In genomic region chr16:30018731-30019158, GRCh38 we compare ENCODE assay signal across 1 cellular context.
TF ChIP-seq lines count a peak whose summit lies in the region.

No MANE protein-coding gene starts in this region.

TF ChIP-seq in HEK293, 187 proteins besides CTCF, POLR2A, EP300 and RAD21 (continued from another document):
- TF ChIP-seq ZNF768 (tag by site-specific recombination; IDR thresholded peaks at IDR 0.05) (no peak), PATZ1 (tag by site-specific recombination; IDR thresholded peaks at IDR 0.05) (peak; percentile 58), ZBTB21 (tag by site-specific recombination; IDR thresholded peaks at IDR 0.05) (peak; percentile 60; the same call in 1 of the 2 replicates), ZBTB48 (tag by site-specific recombination; IDR thresholded peaks at IDR 0.05) (peak; percentile 32; the same call in 1 of the 2 replicates), ZNF24 (tag by site-specific recombination; IDR thresholded peaks at IDR 0.05) (peak; percentile 76; the same call in 1 of the 2 replicates), ZNF26 (tag by site-specific recombination; IDR thresholded peaks at IDR 0.05) (0 out of 2 replicates have a peak, but pooled peaks have one; percentile 34), ZNF843 (tag by site-specific recombination; IDR thresholded peaks at IDR 0.05) (peak; percentile 39; the same call in 1 of the 2 replicates), ZNF621 (tag by site-specific recombination; IDR thresholded peaks at IDR 0.05) (peak; percentile 90), ZBTB17 (tag by site-specific recombination; IDR thresholded peaks at IDR 0.05) (peak; percentile 98), ZNF529 (tag by site-specific recombination; IDR thresholded peaks at IDR 0.05; ENCODE audit: insufficient replicate concordance) (no peak), PRDM1 (tag by site-specific recombination; IDR thresholded peaks at IDR 0.05) (peak; percentile 35; the same call in 1 of the 2 replicates), ZNF433 (tag by site-specific recombination; IDR thresholded peaks at IDR 0.05; ENCODE audit: low read depth) (no peak), ZEB2 (tag by site-specific recombination; IDR thresholded peaks at IDR 0.05) (peak; percentile 81; the same call in 1 of the 2 replicates), ZNF549 (tag by site-specific recombination; IDR thresholded peaks at IDR 0.05) (no peak)
